ENCODE assay signal across 7 cellular contexts in genomic region chr10:114717881-114718280, GRCh38. TPM values are rescaled to one million over a fixed set of nuclear protein-coding genes. Genes with fewer than 3 reads are reported as not detected.
DNase-seq lines count a peak whose midpoint lies in the region; ATAC-seq, FAIRE-seq and TF ChIP-seq lines count a peak whose summit lies in the region.
"Not testable (repeated sequence)": the region's sequence is repeated elsewhere in the genome, so short reads cannot be mapped to it uniquely, and the experiment has no call there.

No MANE protein-coding gene starts in this region.

- peak overlapping the region; percentile 2 for H3K27ac Mint-ChIP-seq in type B pancreatic cell

- not testable (repeated sequence) for H3K9me3 Mint-ChIP-seq in type B pancreatic cell

- not testable (repeated sequence) for H4K20me1 ChIP-seq in HepG2 (ENCODE audit: insufficient read depth, low read length)

- TF ChIP-seq RAD21 in HepG2 (CRISPR knock-in tag; IDR thresholded peaks at IDR 0.05): not testable (repeated sequence)

- H3K27me3 ChIP-seq in Panc1 (ENCODE audit: control insufficient read depth, insufficient read depth, low read length); cardiac muscle cell; heart right ventricle; HepG2 (ENCODE audit: control insufficient read depth in 1 of 2, insufficient read depth in 2 of 2, low read length in 2 of 2); gastrocnemius medialis: not testable (repeated sequence)

- in situ Hi-C loops in Panc1 (cut with HindIII; ENCODE audit: low pct_unique_long_range_greater_than_20kb, low sequenced_read_pairs); HepG2 (cut with HindIII; ENCODE audit: extremely low pct_ligation_motif_present, low pct_unique_long_range_greater_than_20kb); gastrocnemius medialis (cut with MboI; ENCODE audit: low sequenced_read_pairs in 4 of 4): not testable (repeated sequence)

- not testable (repeated sequence) for TF ChIP-seq EP300 in HepG2 (IDR thresholded peaks at IDR 0.05; ENCODE audit: low read depth in 2 of 2, low read length in 2 of 2); HepG2 (CRISPR knock-in tag; IDR thresholded peaks at IDR 0.05; ENCODE audit: borderline replicate concordance)

- not testable (repeated sequence) for ATAC-seq in Panc1, heart right ventricle, HepG2, gastrocnemius medialis

- H2AFZ ChIP-seq in HepG2 (ENCODE audit: low read length): not testable (repeated sequence)

- H3K36me3 ChIP-seq in HEK293 (ENCODE audit: control insufficient read depth in 2 of 2, insufficient read depth in 1 of 2, low read length in 2 of 2); Panc1 (ENCODE audit: control insufficient read depth, insufficient read depth, low read length); cardiac muscle cell; heart right ventricle; HepG2 (replicated peaks in 1 of 2; ENCODE audit: control insufficient read depth in 1 of 2, insufficient read depth in 2 of 2, low read length in 2 of 2); gastrocnemius medialis: not testable (repeated sequence)

- not testable (repeated sequence) for H3K27ac ChIP-seq in HEK293 (ENCODE audit: extremely low read depth, low read depth, low read length); HepG2 (ENCODE audit: extremely low read length, insufficient read depth, low read length)
- H3K27ac ChIP-seq in Panc1 (ENCODE audit: low read length) (peak overlapping the region; percentile 100), cardiac muscle cell (peak overlapping the region; percentile 96), heart right ventricle (peak overlapping the region in 9 of 10 donors; percentile 71 to 93 (median 84)), gastrocnemius medialis (peak overlapping the region in 3 of 4 donors; percentile 38 to 72 (median 62))

- H3K79me2 ChIP-seq in HepG2 (ENCODE audit: insufficient read depth, low read length): not testable (repeated sequence)

- H3K9me3 ChIP-seq in HEK293 (ENCODE audit: control insufficient read depth, insufficient read depth, low read depth, low read length); Panc1 (ENCODE audit: control insufficient read depth, insufficient read depth, low read depth, low read length); cardiac muscle cell (ENCODE audit: low read depth); heart right ventricle; HepG2 (ENCODE audit: low read length); gastrocnemius medialis: not testable (repeated sequence)

- CTCF ChIA-PET in HEK293 (lab: Yijun Ruan, JAX): interaction anchor here (1.5 kb wide), 1 partner anchor 15 kb away, joined by 3 read pairs; no protein-coding TSS in a partner anchor
- CTCF ChIA-PET in Panc1 (lab: Charles Lee): interaction anchor here (0.6 kb wide), 1 partner anchor 31 kb away, joined by 3 read pairs; no protein-coding TSS in a partner anchor
- CTCF ChIA-PET in HepG2 (lab: Yijun Ruan, JAX; ENCODE audit: low intra/inter-chr PET ratio, low total read pairs): not testable (repeated sequence)

- H3K36me3 Mint-ChIP-seq in type B pancreatic cell: not testable (repeated sequence)

- intact Hi-C loops in Panc1 (cut with micrococcal nuclease; ENCODE audit: unreplicated experiment): loop anchor here (5.0 kb wide), 1 partner anchor 34 kb away; no protein-coding TSS in a partner anchor
- intact Hi-C loops in heart right ventricle (cut with DNase I): loop anchor here in 6 of 10 donors (5.0 to 10.0 kb wide), 6 partner anchors 34 to 64 kb away; no protein-coding TSS in a partner anchor
- intact Hi-C loops in HepG2 (cut with micrococcal nuclease; ENCODE audit: unreplicated experiment): loop anchor here (10.0 kb wide), 1 partner anchor 407 kb away; no protein-coding TSS in a partner anchor
- intact Hi-C loops in gastrocnemius medialis (cut with DNase I; ENCODE audit: low total_unique reads): loop anchor here (5.0 kb wide), 1 partner anchor 49 kb away; no protein-coding TSS in a partner anchor

- H3K4me3 ChIP-seq in HEK293 (ENCODE audit: low read depth, low read length); Panc1 (ENCODE audit: low read depth in 2 of 2, low read length in 2 of 2); cardiac muscle cell; heart right ventricle; HepG2 (replicated peaks in 1 of 3; ENCODE audit: insufficient read depth in 1 of 3, low read depth in 2 of 3, low read length in 3 of 3); gastrocnemius medialis: not testable (repeated sequence)

- not testable (repeated sequence) for H3K4me3 Mint-ChIP-seq in type B pancreatic cell

- TF ChIP-seq POLR2A in HepG2 (IDR thresholded peaks at IDR 0.05; ENCODE audit: insufficient read depth in 1 of 2, low read depth in 2 of 2, low read length in 2 of 2); gastrocnemius medialis (IDR thresholded peaks at IDR 0.05): not testable (repeated sequence)

- TF ChIP-seq CTCF in HEK293 (tag by site-specific recombination; IDR thresholded peaks at IDR 0.05); Panc1 (IDR thresholded peaks at IDR 0.05); cardiac muscle cell (IDR thresholded peaks at IDR 0.05; ENCODE audit: low read depth, low read length); heart right ventricle (IDR thresholded peaks at IDR 0.05); HepG2 (CRISPR knock-in tag; IDR thresholded peaks at IDR 0.05); gastrocnemius medialis (IDR thresholded peaks at IDR 0.05 in 4 of 5, conservative IDR thresholded peaks at IDR 0.05 in 1 of 5); type B pancreatic cell (conservative IDR thresholded peaks at IDR 0.05): not testable (repeated sequence)

- FAIRE-seq in HepG2 (lab: Jason Lieb, UNC): not testable (repeated sequence)

- not testable (repeated sequence) for H3K27me3 Mint-ChIP-seq in type B pancreatic cell

- H3K4me1 Mint-ChIP-seq in type B pancreatic cell (ENCODE audit: unreplicated experiment): peaks cover 41% of the 10 kb centered on the region

- H3K4me1 ChIP-seq in HEK293 (ENCODE audit: control insufficient read depth, insufficient read depth, low read length) (peaks cover 63% of the 10 kb centered on the region), Panc1 (ENCODE audit: control insufficient read depth, insufficient read depth, low read length) (peaks cover 92% of the 10 kb centered on the region), cardiac muscle cell (ENCODE audit: low read depth) (peaks cover 90% of the 10 kb centered on the region), heart right ventricle (peaks cover 9 to 98% (median 79%) of the 10 kb centered on the region in 9 donors), HepG2 (ENCODE audit: insufficient read depth, low read length) (peaks cover 29% of the 10 kb centered on the region), gastrocnemius medialis (peaks cover 29 to 54% of the 10 kb centered on the region in 2 donors)

- not testable (repeated sequence) for H3K9ac ChIP-seq in HepG2 (ENCODE audit: insufficient read depth, low read depth, low read length)

- DNase-seq in Panc1 (ENCODE audit: low read depth, low spot score); cardiac muscle cell (ENCODE audit: low read depth in 1 of 2, low spot score in 1 of 2); heart right ventricle; HepG2 (ENCODE audit: low spot score); gastrocnemius medialis; type B pancreatic cell (ENCODE audit: extremely low spot score, unreplicated experiment): not testable (repeated sequence)

- BruUV-seq in Panc1 (replicated peaks; lab: Mats Ljungman, UMichigan); HepG2 (replicated peaks; lab: Mats Ljungman, UMichigan): not testable (repeated sequence)

- POLR2A ChIA-PET in HEK293 (lab: Yijun Ruan, JAX); Panc1 (lab: Charles Lee); HepG2 (lab: Yijun Ruan, JAX): not testable (repeated sequence)

- H3K4me2 ChIP-seq in HepG2 (ENCODE audit: low read depth, low read length): not testable (repeated sequence)

RNA-seq across cellular contexts. Expression of gene ABLIM1, which starts 59.8 kb away (rescaled TPM):
- 274 TPM for total RNA-seq in Panc1 (2021; ENCODE audit: unreplicated experiment)
- polyA plus RNA-seq in Panc1 (2012; ENCODE audit: insufficient read length): 97.4 TPM
- 96.1 and 148 TPM in 2 replicates for total RNA-seq in cardiac muscle cell
- polyA plus RNA-seq in cardiac muscle cell: 105 and 155 TPM in 2 replicates
- 100 to 1,000 TPM; 522 to 816 (median 606) TPM for total RNA-seq in heart right ventricle
- polyA plus RNA-seq in heart right ventricle: 100 to 1,000 TPM; 119 to 363 TPM
- 59.4 and 98.7 TPM in 2 replicates for total RNA-seq in HepG2 (2016; rRNA removed; fragmentation: Illumina TruSeq; extraction: Trizol)
- 9.8 and 11.3 TPM in 2 replicates for total RNA-seq in HepG2 (2016; cell fraction: cytosol; rRNA removed; fragmentation: Illumina TruSeq; extraction: Trizol; ENCODE audit: low read depth)
- total RNA-seq in HepG2 (2016; cell fraction: insoluble cytoplasmic fraction; rRNA removed; fragmentation: Illumina TruSeq; extraction: Trizol): 58.9 and 89.3 TPM in 2 replicates
- 46.0 and 48.9 TPM in 2 replicates for total RNA-seq in HepG2 (2016; cell fraction: membrane; rRNA removed; fragmentation: Illumina TruSeq; extraction: Trizol)
- 51.3 and 54.7 TPM in 2 replicates for total RNA-seq in HepG2 (2016; cell fraction: nucleus; rRNA removed; fragmentation: Illumina TruSeq; extraction: Trizol)
- 68.6 and 92.7 TPM in 2 replicates for polyA plus RNA-seq in HepG2 (2011; rRNA removed)
- 71.2 and 78.6 TPM in 2 replicates for polyA plus RNA-seq in HepG2 (2011; cell fraction: cytosol; rRNA removed)
- 66.0 and 78.5 TPM in 2 replicates for polyA plus RNA-seq in HepG2 (2011; cell fraction: nucleus; rRNA removed)
- 35.3 and 56.8 TPM in 2 replicates for polyA plus RNA-seq in HepG2 (2012)
- 4.3 and 5.3 TPM in 2 replicates for polyA plus RNA-seq in HepG2 (2016; cell fraction: cytosol; fragmentation: Illumina TruSeq; extraction: Trizol; ENCODE audit: low read depth)
- 63.3 and 64.1 TPM in 2 replicates for polyA plus RNA-seq in HepG2 (2016; cell fraction: insoluble cytoplasmic fraction; fragmentation: Illumina TruSeq; extraction: Trizol; ENCODE audit: low read depth)
- 17.7 and 19.0 TPM in 2 replicates for polyA plus RNA-seq in HepG2 (2016; cell fraction: membrane; fragmentation: Illumina TruSeq; extraction: Trizol; ENCODE audit: low read depth)
- 43.5 and 44.5 TPM in 2 replicates for polyA plus RNA-seq in HepG2 (2016; cell fraction: nucleus; fragmentation: Illumina TruSeq; extraction: Trizol; ENCODE audit: insufficient read depth, low read depth)
- 156 and 220 TPM in 2 replicates for polyA minus RNA-seq in HepG2 (2011; rRNA and poly(A)+ RNA removed; ENCODE audit: low replicate concordance)
- 57.6 and 88.5 TPM in 2 replicates for polyA minus RNA-seq in HepG2 (2011; cell fraction: cytosol; rRNA and poly(A)+ RNA removed)
- 98.6 and 111 TPM in 2 replicates for polyA minus RNA-seq in HepG2 (2011; cell fraction: nucleus; rRNA and poly(A)+ RNA removed)
- total RNA-seq in gastrocnemius medialis: 100 to 1,000 TPM in 3 of 4 donors, 10 to 100 TPM in 1; 84.7 to 203 (median 150) TPM
- 77.7 and 143 TPM in 2 replicates for total RNA-seq in type B pancreatic cell (ENCODE audit: low replicate concordance)
